1 cellular context compared by ENCODE assay signal in the genomic region with DNA sequence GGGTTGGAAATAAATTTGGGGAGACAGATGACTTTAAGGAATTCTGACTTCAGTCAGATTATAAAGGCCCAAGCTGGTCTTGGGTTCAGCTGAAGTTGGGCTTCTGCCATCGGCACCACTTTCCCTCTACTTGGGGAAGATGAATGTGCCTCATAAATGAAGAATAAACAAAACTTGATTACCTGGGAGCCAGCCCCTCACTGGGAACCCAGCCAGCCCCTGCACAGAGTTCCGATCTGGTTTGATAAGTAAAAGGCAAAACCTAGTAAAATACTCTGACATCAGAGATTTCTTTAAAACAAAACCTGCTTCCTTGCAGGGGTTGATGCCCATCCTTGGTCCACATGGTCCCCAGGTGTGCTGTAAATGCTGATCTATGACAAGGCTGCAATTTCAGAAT.
TF ChIP-seq lines count a peak whose summit lies in the region.

No MANE protein-coding gene starts in this region.

TF ChIP-seq in IMR-90, 13 proteins besides CTCF, POLR2A, EP300 and RAD21 (continued from another document):
- TF ChIP-seq, protein P1, sequence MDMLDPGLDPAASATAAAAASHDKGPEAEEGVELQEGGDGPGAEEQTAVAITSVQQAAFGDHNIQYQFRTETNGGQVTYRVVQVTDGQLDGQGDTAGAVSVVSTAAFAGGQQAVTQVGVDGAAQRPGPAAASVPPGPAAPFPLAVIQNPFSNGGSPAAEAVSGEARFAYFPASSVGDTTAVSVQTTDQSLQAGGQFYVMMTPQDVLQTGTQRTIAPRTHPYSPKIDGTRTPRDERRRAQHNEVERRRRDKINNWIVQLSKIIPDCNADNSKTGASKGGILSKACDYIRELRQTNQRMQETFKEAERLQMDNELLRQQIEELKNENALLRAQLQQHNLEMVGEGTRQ (IDR thresholded peaks at IDR 0.05; ENCODE audit: low read depth, low read length), result no peak
